ENCODE assay signal across 31 cellular contexts in genomic region chr5:63125392-63125791, GRCh38.
DNase-seq lines count a peak whose midpoint lies in the region; ATAC-seq and TF ChIP-seq lines count a peak whose summit lies in the region.
"Had no signal": no experiment of that assay in that cellular context is flagged by ENCODE, and none has a peak within 500 bp of the region (broad histone marks: within the 10 kb centered on the region; RNA-seq: fewer than 3 reads in every experiment).

No MANE protein-coding gene starts in this region.

- no peaks in the 10 kb centered on the region for H3K27me3 Mint-ChIP-seq in endodermal cell (ENCODE audit: insufficient read depth)
- H3K27me3 Mint-ChIP-seq: progenitor cell of endocrine pancreas had no signal

- no peaks in the 10 kb centered on the region for H4K20me1 ChIP-seq in osteoblast (ENCODE audit: insufficient read depth, low read length)

- peak; percentile 29 for ATAC-seq in GM19324 (IDR thresholded peaks at IDR 0.05; ENCODE audit: low FRiP score, unreplicated experiment)
- peak; percentile 10 for ATAC-seq in HG02759 (IDR thresholded peaks at IDR 0.05; ENCODE audit: unreplicated experiment)
- ATAC-seq in HG02970 (IDR thresholded peaks at IDR 0.05; ENCODE audit: low FRiP score, unreplicated experiment), result no peak

- no TSS peak for BruUV-seq in A673 (replicated peaks; lab: Mats Ljungman, UMichigan)

- H3K4me2 ChIP-seq in osteoblast (ENCODE audit: insufficient read depth, low read length), result no peak overlapping the region

- H3K9me3 Mint-ChIP-seq in endodermal cell, result no peaks in the 10 kb centered on the region
- H3K9me3 Mint-ChIP-seq: activated naive CD4-positive, alpha-beta T cell treated with anti-CD3 and anti-CD28 coated beads, Interleukin-2, amount 50 U/mL, for 72 hours; CD14-positive monocyte; mesothelial cell of epicardium; T-helper 2 cell treated with Interferon-gamma antibody and Interleukin-4, amounts not matched to agents 5 μg/mL and 100 μg/mL, for 36 hours had no signal

- intact Hi-C loops in A673 (cut with micrococcal nuclease; ENCODE audit: unreplicated experiment), result loop anchor here (5.0 kb wide), 1 partner anchor 277 kb away; no protein-coding TSS in a partner anchor

- H3K4me1 ChIP-seq in A673 (ENCODE audit: insufficient read depth, low read length, poor library complexity, severe bottlenecking) (peaks cover 7% of the 10 kb centered on the region), endodermal cell (ENCODE audit: control insufficient read depth, insufficient read depth, low read length) (no peaks in the 10 kb centered on the region), osteoblast (ENCODE audit: insufficient read depth, low read length) (no peaks in the 10 kb centered on the region)
- H3K4me1 ChIP-seq: esophagus squamous epithelium, sigmoid colon had no signal

- POLR2A ChIA-PET in A673 (lab: Charles Lee; ENCODE audit: low non-redundant PET), result no interaction called here

- H3K27ac Mint-ChIP-seq in endodermal cell, result no peak overlapping the region
- H3K27ac Mint-ChIP-seq: activated naive CD4-positive, alpha-beta T cell treated with anti-CD3 and anti-CD28 coated beads, Interleukin-2, amount 50 U/mL, for 72 hours; CD14-positive monocyte; mesothelial cell of epicardium; progenitor cell of endocrine pancreas; T-helper 2 cell treated with Interferon-gamma antibody and Interleukin-4, amounts not matched to agents 5 μg/mL and 100 μg/mL, for 36 hours had no signal

- H2AFZ ChIP-seq in osteoblast (ENCODE audit: low read length), result no peak overlapping the region

- no peak overlapping the region for H3K4me3 Mint-ChIP-seq in endodermal cell
- H3K4me3 Mint-ChIP-seq: CD14-positive monocyte; mesothelial cell of epicardium; T-helper 2 cell treated with Interferon-gamma antibody and Interleukin-4, amounts not matched to agents 5 μg/mL and 100 μg/mL, for 36 hours had no signal

- no peak overlapping the region for H3K9ac ChIP-seq in endodermal cell (ENCODE audit: extremely low read depth, low read length, poor library complexity, severe bottlenecking)

- H3K9me3 ChIP-seq in A673 (ENCODE audit: low read depth, low read length, poor library complexity, severe bottlenecking) (no peaks in the 10 kb centered on the region), endodermal cell (ENCODE audit: control insufficient read depth, low read length) (no peaks in the 10 kb centered on the region), osteoblast (ENCODE audit: low read depth, low read length) (no peaks in the 10 kb centered on the region)
- H3K9me3 ChIP-seq: esophagus squamous epithelium, neutrophil, sigmoid colon, tibial nerve had no signal

- no peak overlapping the region for H3K4me3 ChIP-seq in A673 (ENCODE audit: low read depth, low read length, poor library complexity, severe bottlenecking)
- no peak overlapping the region for H3K4me3 ChIP-seq in endodermal cell (ENCODE audit: low read length)
- no peak overlapping the region for H3K4me3 ChIP-seq in osteoblast (ENCODE audit: insufficient read depth, low read length)
- H3K4me3 ChIP-seq: esophagus squamous epithelium, sigmoid colon, tibial nerve had no signal

- H3K36me3 Mint-ChIP-seq in endodermal cell (ENCODE audit: low read depth), result no peaks in the 10 kb centered on the region
- H3K36me3 Mint-ChIP-seq: activated naive CD4-positive, alpha-beta T cell treated with anti-CD3 and anti-CD28 coated beads, Interleukin-2, amount 50 U/mL, for 72 hours; CD14-positive monocyte; mesothelial cell of epicardium had no signal

- H3K79me2 ChIP-seq in osteoblast (ENCODE audit: insufficient read depth, low read length), result no peaks in the 10 kb centered on the region

- H3K27me3 ChIP-seq in A673 (replicated peaks; ENCODE audit: insufficient read depth, low read depth, low read length, poor library complexity) (no peaks in the 10 kb centered on the region), endodermal cell (ENCODE audit: control insufficient read depth, insufficient read depth, low read length, poor library complexity, severe bottlenecking) (no peaks in the 10 kb centered on the region), osteoblast (ENCODE audit: insufficient read depth, low read length) (no peaks in the 10 kb centered on the region)
- H3K27me3 ChIP-seq: esophagus squamous epithelium, foreskin keratinocyte, neutrophil, sigmoid colon, tibial nerve had no signal

- no peaks in the 10 kb centered on the region for H3K36me3 ChIP-seq in A673 (ENCODE audit: insufficient read depth, low read length, poor library complexity, severe bottlenecking)
- H3K36me3 ChIP-seq in endodermal cell (ENCODE audit: control insufficient read depth, insufficient read depth, low read length), result no peaks in the 10 kb centered on the region
- no peaks in the 10 kb centered on the region for H3K36me3 ChIP-seq in osteoblast (ENCODE audit: insufficient read depth, low read length)
- H3K36me3 ChIP-seq: esophagus squamous epithelium, neutrophil, sigmoid colon, tibial nerve had no signal

- peak; percentile 28 for DNase-seq in A673 (ENCODE audit: low spot score)
- peak; percentile 63 for DNase-seq in endodermal cell
- DNase-seq in osteoblast (ENCODE audit: insufficient read length, low spot score, missing footprints), result no peak
- no peak for DNase-seq in NCI-H2171 (lab: John Stamatoyannopoulos, UW)
- no peak for DNase-seq in GM19238 (ENCODE audit: insufficient read length, low spot score)
- DNase-seq: activated CD4-positive, alpha-beta T cell treated with anti-CD3 and anti-CD28 coated beads for 4 hours; activated T-cell treated with anti-CD3 and anti-CD28 coated beads for 4 hours; amygdala; DMS79; esophagus squamous epithelium; H7; kidney; NCI-H1436; NCI-H2081 treated with DMSO at 0.1 percent for 48 hours; SHP77 treated with DMSO at 0.1 percent for 48 hours; sigmoid colon; stimulated activated CD4-positive, alpha-beta T cell treated with anti-CD3 and anti-CD28 coated beads, Interleukin-12 subunit alpha, Interleukin-12 subunit beta, amount 100 ng/mL, for 4 hours; stimulated activated CD4-positive, alpha-beta T cell treated with anti-CD3 and anti-CD28 coated beads, Interleukin-2, amount 100 ng/mL, for 48 hours had no signal

- CTCF ChIA-PET in A673 (lab: Charles Lee), result no interaction called here

- H3K27ac ChIP-seq in A673 (ENCODE audit: low read depth, low read length, poor library complexity, severe bottlenecking), result no peak overlapping the region
- no peak overlapping the region for H3K27ac ChIP-seq in endodermal cell (ENCODE audit: low read depth, low read length)
- no peak overlapping the region for H3K27ac ChIP-seq in osteoblast (ENCODE audit: low read depth, low read length)
- H3K27ac ChIP-seq: 22Rv1, esophagus squamous epithelium, foreskin keratinocyte, neutrophil, sigmoid colon, tibial nerve, VCaP had no signal

- TF ChIP-seq CTCF in A673 (conservative IDR thresholded peaks at IDR 0.05; ENCODE audit: low read depth, low read length), result no peak
- TF ChIP-seq CTCF in endodermal cell (conservative IDR thresholded peaks at IDR 0.05), result no peak
- TF ChIP-seq CTCF in osteoblast (IDR thresholded peaks at IDR 0.05; ENCODE audit: extremely low read depth, low read depth, low read length), result no peak

- peaks cover 5% of the 10 kb centered on the region for H3K4me1 Mint-ChIP-seq in endodermal cell
- H3K4me1 Mint-ChIP-seq: CD14-positive monocyte had no signal

Comparison
In these comparisons a context has a peak if more than half of its experiments do, and no peak if none do; other contexts are left out.
1. DNase-seq: peak in A673 (single experiment) and endodermal cell (single experiment); none in osteoblast (single experiment), NCI-H2171 (single experiment) and GM19238 (single experiment).